ENCODE assay signal across 1 cellular context in the genomic region with DNA sequence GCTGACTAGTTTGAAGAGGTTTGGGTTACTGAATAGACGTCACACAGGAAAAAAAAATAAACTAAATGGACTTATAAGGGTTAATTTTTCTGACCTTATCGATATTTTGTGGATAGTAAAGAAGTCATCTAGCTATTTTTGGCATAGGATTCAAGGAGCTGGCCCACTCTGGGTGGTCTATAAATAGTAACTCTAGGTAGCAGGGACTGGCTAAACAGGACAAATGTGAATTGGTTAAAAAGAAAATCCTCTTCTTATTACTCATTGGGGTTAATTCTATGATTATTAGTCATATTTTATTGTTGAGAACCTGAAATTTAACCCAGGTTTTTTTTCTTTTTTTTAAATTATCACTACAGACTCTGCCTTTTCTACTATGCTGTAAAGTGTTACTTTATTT.
TF ChIP-seq lines count a peak whose summit lies in the region.

No MANE protein-coding gene starts in this region.

TF ChIP-seq in K562, 482 proteins besides CTCF, POLR2A, EP300 and RAD21 (continued from another document):
- TF ChIP-seq, protein P1, sequence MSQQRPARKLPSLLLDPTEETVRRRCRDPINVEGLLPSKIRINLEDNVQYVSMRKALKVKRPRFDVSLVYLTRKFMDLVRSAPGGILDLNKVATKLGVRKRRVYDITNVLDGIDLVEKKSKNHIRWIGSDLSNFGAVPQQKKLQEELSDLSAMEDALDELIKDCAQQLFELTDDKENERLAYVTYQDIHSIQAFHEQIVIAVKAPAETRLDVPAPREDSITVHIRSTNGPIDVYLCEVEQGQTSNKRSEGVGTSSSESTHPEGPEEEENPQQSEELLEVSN (IDR thresholded peaks at IDR 0.05; ENCODE audit: borderline replicate concordance in 1 of 2, extremely low read depth in 1 of 2, insufficient read depth in 1 of 2, insufficient read length in 1 of 2, low read depth in 1 of 2, low read length in 1 of 2, poor library complexity in 1 of 2, severe bottlenecking in 1 of 2), result no peak
